ENCODE assay signal across 8 cellular contexts in the genomic region with DNA sequence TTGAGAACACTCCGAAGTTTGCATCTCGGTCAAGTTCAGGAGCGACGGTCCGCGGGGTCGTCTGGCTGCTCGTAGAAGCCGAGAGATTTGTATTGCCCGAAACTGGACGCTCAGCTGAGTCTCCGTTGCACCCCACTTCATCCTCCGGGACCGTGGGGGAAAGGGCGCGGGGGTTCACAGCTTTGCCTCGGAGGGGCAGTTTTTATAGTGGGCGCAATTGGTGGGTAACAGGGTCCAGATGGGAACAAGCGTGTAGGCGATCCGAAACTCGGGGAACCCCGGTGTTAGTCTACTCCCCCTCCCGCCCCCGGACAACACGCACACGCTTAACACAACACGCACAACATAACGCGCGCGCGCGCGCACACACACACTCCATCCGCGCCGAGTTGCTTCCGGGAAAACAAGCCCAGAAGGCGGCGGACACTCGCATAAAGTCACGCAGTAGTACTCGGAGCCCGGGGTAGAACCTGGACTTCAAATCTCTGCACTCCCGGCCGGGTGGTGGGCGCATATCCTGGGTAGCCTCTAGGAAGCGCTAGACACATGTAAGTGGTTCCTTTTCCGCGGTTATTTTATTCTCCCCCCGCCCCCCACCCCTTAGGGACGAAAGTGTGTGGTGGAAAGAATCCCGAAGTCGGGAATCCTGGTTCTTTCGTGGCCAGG. TPM values are rescaled to one million over a fixed set of nuclear protein-coding genes. Genes with fewer than 3 reads are reported as not detected.
A peak's percentile ranks its signal among the peaks of the same experiment; 100 is the strongest.
DNase-seq lines count a peak whose midpoint lies in the region; ATAC-seq lines count a peak whose summit lies in the region.

No MANE protein-coding gene starts in this region.

- in situ Hi-C loops in HAP-1 (cut with MboI; ENCODE audit: low sequenced_read_pairs): no loop called here

- DNase-seq in CD1c-positive myeloid dendritic cell (ENCODE audit: extremely low spot score) (peak; percentile 94), HAP-1 (ENCODE audit: low spot score in 2 of 2) (peak; percentile 66 to 79), NCI-H524 (lab: John Stamatoyannopoulos, UW) (peak; percentile 58 to 75), cortex of kidney (lab: John Stamatoyannopoulos, UW) (peak; percentile 38), left lobe of liver (ENCODE audit: low spot score) (peak; percentile 88)
- DNase-seq in activated CD4-positive, alpha-beta T cell treated with anti-CD3 and anti-CD28 coated beads, Interleukin-2, amount 10 ng/mL, durations not matched to agents 7 days and 5 days: peak; percentile 87
- DNase-seq in stimulated activated CD4-positive, alpha-beta T cell treated with anti-CD3 and anti-CD28 coated beads, Interleukin-1b, Interleukin-23, amount 100 ng/mL, for 4 hours (ENCODE audit: low read depth in 2 of 2): peak; percentile 59 to 75

- H3K27me3 Mint-ChIP-seq in activated CD4-positive, alpha-beta T cell treated with anti-CD3 and anti-CD28 coated beads, Interleukin-2, amount 10 ng/mL, durations not matched to agents 7 days and 5 days: peaks cover 6% of the 10 kb centered on the region

- H3K4me1 ChIP-seq in HAP-1: no peaks in the 10 kb centered on the region

- peak overlapping the region; percentile 89 for H3K4me3 Mint-ChIP-seq in activated CD4-positive, alpha-beta T cell treated with anti-CD3 and anti-CD28 coated beads, Interleukin-2, amount 10 ng/mL, durations not matched to agents 7 days and 5 days

- peak overlapping the region; percentile 82 for H3K4me3 ChIP-seq in HAP-1

- CTCF ChIA-PET in activated CD4-positive, alpha-beta T cell treated with anti-CD3 and anti-CD28 coated beads, Interleukin-2, amount 10 ng/mL, durations not matched to agents 7 days and 5 days (lab: Charles Lee): interaction anchor here (0.5 to 1.3 kb wide), 4 partner anchors 13 to 214 kb away, joined by 3 to 6 read pairs (median 3); no protein-coding TSS in a partner anchor

- ATAC-seq in left lobe of liver: peak; percentile 11
- ATAC-seq in HG03442 (IDR thresholded peaks at IDR 0.05; ENCODE audit: unreplicated experiment): no peak

- H3K4me1 Mint-ChIP-seq in activated CD4-positive, alpha-beta T cell treated with anti-CD3 and anti-CD28 coated beads, Interleukin-2, amount 10 ng/mL, durations not matched to agents 7 days and 5 days: peaks cover 23% of the 10 kb centered on the region

- peaks cover 28% of the 10 kb centered on the region for H3K36me3 Mint-ChIP-seq in activated CD4-positive, alpha-beta T cell treated with anti-CD3 and anti-CD28 coated beads, Interleukin-2, amount 10 ng/mL, durations not matched to agents 7 days and 5 days (ENCODE audit: low read depth)

- no peaks in the 10 kb centered on the region for H3K36me3 ChIP-seq in HAP-1 (replicated peaks)

- peaks cover 15% of the 10 kb centered on the region for H3K9me3 Mint-ChIP-seq in activated CD4-positive, alpha-beta T cell treated with anti-CD3 and anti-CD28 coated beads, Interleukin-2, amount 10 ng/mL, durations not matched to agents 7 days and 5 days

- no peaks in the 10 kb centered on the region for H3K27me3 ChIP-seq in HAP-1 (ENCODE audit: low read depth)

- H3K9me3 ChIP-seq in HAP-1: no peaks in the 10 kb centered on the region

- H3K27ac Mint-ChIP-seq in activated CD4-positive, alpha-beta T cell treated with anti-CD3 and anti-CD28 coated beads, Interleukin-2, amount 10 ng/mL, durations not matched to agents 7 days and 5 days: peak overlapping the region; percentile 97

- POLR2A ChIA-PET in activated CD4-positive, alpha-beta T cell treated with anti-CD3 and anti-CD28 coated beads, Interleukin-2, amount 10 ng/mL, durations not matched to agents 7 days and 5 days (lab: Charles Lee): no interaction called here

RNA-seq across cellular contexts. Expression of a gene that starts 1.0 kb away (rescaled TPM):
- total RNA-seq in activated CD4-positive, alpha-beta T cell treated with anti-CD3 and anti-CD28 coated beads, Interleukin-2, amount 10 ng/mL, durations not matched to agents 7 days and 5 days: 10 to 100 TPM; 30.1 to 35.6 TPM
- 12.4 TPM for total RNA-seq in left lobe of liver

Comparison
In these comparisons a context has a peak if more than half of its experiments do, and no peak if none do; other contexts are left out.
1. DNase-seq: peak in every context shown above with its lines; median percentile 94 in CD1c-positive myeloid dendritic cell; 88 in left lobe of liver; 87 in activated CD4-positive, alpha-beta T cell treated with anti-CD3 and anti-CD28 coated beads, Interleukin-2, amount 10 ng/mL, durations not matched to agents 7 days and 5 days; 72 in HAP-1; 67 in stimulated activated CD4-positive, alpha-beta T cell treated with anti-CD3 and anti-CD28 coated beads, Interleukin-1b, Interleukin-23, amount 100 ng/mL, for 4 hours; 66 in NCI-H524; 38 in cortex of kidney.